1 cellular context compared by ENCODE assay signal in the genomic region with DNA sequence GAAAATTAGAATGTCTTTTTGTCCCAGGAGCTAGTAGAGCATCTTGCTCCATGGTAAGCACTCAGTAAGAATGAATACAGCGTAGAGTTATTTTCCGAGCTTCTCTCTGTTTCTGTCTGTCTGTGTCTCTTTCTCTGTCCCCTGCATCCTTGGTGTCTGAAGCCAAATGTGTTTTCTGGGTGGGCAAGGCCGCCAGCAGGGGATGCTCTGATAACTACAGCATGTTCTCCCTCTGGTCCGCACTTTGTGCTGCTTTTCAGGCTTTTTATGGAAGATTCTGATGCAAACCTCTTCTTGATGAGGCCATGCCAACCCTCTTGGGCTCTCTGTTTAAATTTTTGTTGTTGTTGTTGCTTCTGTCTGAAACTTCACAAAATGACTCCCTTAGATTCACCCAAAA.
TF ChIP-seq lines count a peak whose summit lies in the region.

No MANE protein-coding gene starts in this region.

TF ChIP-seq in SK-N-SH, 30 proteins besides CTCF, POLR2A, EP300 and RAD21 (continued from another document):
- TF ChIP-seq, protein P1, sequence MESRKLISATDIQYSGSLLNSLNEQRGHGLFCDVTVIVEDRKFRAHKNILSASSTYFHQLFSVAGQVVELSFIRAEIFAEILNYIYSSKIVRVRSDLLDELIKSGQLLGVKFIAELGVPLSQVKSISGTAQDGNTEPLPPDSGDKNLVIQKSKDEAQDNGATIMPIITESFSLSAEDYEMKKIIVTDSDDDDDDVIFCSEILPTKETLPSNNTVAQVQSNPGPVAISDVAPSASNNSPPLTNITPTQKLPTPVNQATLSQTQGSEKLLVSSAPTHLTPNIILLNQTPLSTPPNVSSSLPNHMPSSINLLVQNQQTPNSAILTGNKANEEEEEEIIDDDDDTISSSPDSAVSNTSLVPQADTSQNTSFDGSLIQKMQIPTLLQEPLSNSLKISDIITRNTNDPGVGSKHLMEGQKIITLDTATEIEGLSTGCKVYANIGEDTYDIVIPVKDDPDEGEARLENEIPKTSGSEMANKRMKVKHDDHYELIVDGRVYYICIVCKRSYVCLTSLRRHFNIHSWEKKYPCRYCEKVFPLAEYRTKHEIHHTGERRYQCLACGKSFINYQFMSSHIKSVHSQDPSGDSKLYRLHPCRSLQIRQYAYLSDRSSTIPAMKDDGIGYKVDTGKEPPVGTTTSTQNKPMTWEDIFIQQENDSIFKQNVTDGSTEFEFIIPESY (IDR thresholded peaks at IDR 0.05; ENCODE audit: borderline replicate concordance, low read depth), result no peak
- TF ChIP-seq SIN3A (IDR thresholded peaks at IDR 0.05; ENCODE audit: borderline replicate concordance, low read depth, low read length), result no peak
